ENCODE assay signal across 17 cellular contexts in genomic region chr2:10547663-10548384, GRCh38.
"Had no signal": no experiment of that assay in that cellular context is flagged by ENCODE, and none has a peak within 500 bp of the region (broad histone marks: within the 10 kb centered on the region; RNA-seq: fewer than 3 reads in every experiment).

No MANE protein-coding gene starts in this region.

- H3K27me3 ChIP-seq: cardiac muscle cell, hepatocyte, uterus had no signal

- H3K9me3 Mint-ChIP-seq: activated CD4-positive, alpha-beta memory T cell treated with anti-CD3 and anti-CD28 coated beads, Interleukin-2, amount 10 ng/mL, durations not matched to agents 7 days and 5 days; naive thymus-derived CD4-positive, alpha-beta T cell had no signal

- H3K36me3 ChIP-seq: cardiac muscle cell, gastroesophageal sphincter, uterus had no signal

- H3K27ac ChIP-seq: cardiac muscle cell, coronary artery, epithelial cell of prostate, gastroesophageal sphincter, hepatocyte, psoas muscle, uterus, VCaP had no signal

- H3K4me3 Mint-ChIP-seq: activated CD4-positive, alpha-beta memory T cell treated with anti-CD3 and anti-CD28 coated beads, Interleukin-2, amount 10 ng/mL, durations not matched to agents 7 days and 5 days; activated CD4-positive, alpha-beta T cell treated with anti-CD3 and anti-CD28 coated beads for 36 hours had no signal

- DNase-seq: activated CD4-positive, alpha-beta memory T cell treated with anti-CD3 and anti-CD28 coated beads, Interleukin-2, amount 10 ng/mL, durations not matched to agents 7 days and 5 days; activated CD4-positive, alpha-beta T cell treated with anti-CD3 and anti-CD28 coated beads for 36 hours; activated gamma-delta T cell; activated T-cell treated with anti-CD3 and anti-CD28 coated beads, Interleukin-2, amount 50 U/mL, for 48 hours; effector memory CD4-positive, alpha-beta T cell; naive thymus-derived CD4-positive, alpha-beta T cell; occipital lobe; psoas muscle; stimulated activated CD4-positive, alpha-beta T cell treated with anti-CD3 and anti-CD28 coated beads, Interleukin-12 subunit alpha, Interleukin-12 subunit beta, amount 100 ng/mL, for 4 hours; T-helper 1 cell had no signal

- H3K4me3 ChIP-seq: cardiac muscle cell, coronary artery, gastroesophageal sphincter, hepatocyte, psoas muscle, uterus had no signal

- H3K27ac Mint-ChIP-seq: activated CD4-positive, alpha-beta memory T cell treated with anti-CD3 and anti-CD28 coated beads, Interleukin-2, amount 10 ng/mL, durations not matched to agents 7 days and 5 days; activated CD4-positive, alpha-beta T cell treated with anti-CD3 and anti-CD28 coated beads for 36 hours had no signal

- H3K9me3 ChIP-seq: gastroesophageal sphincter, psoas muscle, uterus had no signal

- H3K4me1 ChIP-seq: psoas muscle, uterus had no signal

- ATAC-seq: gastroesophageal sphincter; naive thymus-derived CD4-positive, alpha-beta T cell had no signal
